ENCODE assay signal across 8 cellular contexts in genomic region chr14:20413785-20414117, GRCh38. TPM values are rescaled to one million over a fixed set of nuclear protein-coding genes. Genes with fewer than 3 reads are reported as not detected.
DNase-seq lines count a peak whose midpoint lies in the region; ATAC-seq, FAIRE-seq and TF ChIP-seq lines count a peak whose summit lies in the region.

No MANE protein-coding gene starts in this region.

- DNase-seq in A549 (ENCODE audit: low read depth in 1 of 2, low spot score in 1 of 2) (no peak), germinal center (ENCODE audit: low spot score) (peak; percentile 27), pancreas (no peak), GM19240 (ENCODE audit: insufficient read length, low spot score) (no peak), NCI-H2107 treated with DMSO at 0.1 percent for 48 hours (lab: John Stamatoyannopoulos, UW; ENCODE audit: unreplicated experiment) (no peak)
- peak; percentile 45 for DNase-seq in activated CD8-positive, alpha-beta T cell treated with anti-CD3 and anti-CD28 coated beads for 36 hours

- no peak for TF ChIP-seq CTCF in A549 (IDR thresholded peaks at IDR 0.05)
- TF ChIP-seq CTCF in activated CD8-positive, alpha-beta T cell treated with anti-CD3 and anti-CD28 coated beads for 36 hours (IDR thresholded peaks at IDR 0.05) = no peak
- no peak for TF ChIP-seq CTCF in pancreas (IDR thresholded peaks at IDR 0.05)

- no peaks in the 10 kb centered on the region for H3K36me3 ChIP-seq in HUES64 (ENCODE audit: insufficient read depth, low read length)
- no peaks in the 10 kb centered on the region for H3K36me3 ChIP-seq in pancreas

- peaks cover 2% of the 10 kb centered on the region for H3K36me3 Mint-ChIP-seq in activated CD8-positive, alpha-beta T cell treated with anti-CD3 and anti-CD28 coated beads for 36 hours (ENCODE audit: low read depth)

- CTCF ChIA-PET in A549 (lab: Yijun Ruan, JAX) = interaction anchor here (0.6 to 3.1 kb wide), 11 partner anchors 9 to 299 kb away, joined by 3 to 31 read pairs (median 4); partner anchors contain the start of gene APEX1
- CTCF ChIA-PET in activated CD8-positive, alpha-beta T cell treated with anti-CD3 and anti-CD28 coated beads for 36 hours (lab: Charles Lee) = interaction anchor here (0.9 to 3.9 kb wide), 14 partner anchors 9 to 277 kb away, joined by 3 to 72 read pairs (median 10); partner anchors contain the start of genes APEX1, CCNB1IP1, OSGEP and PIP4P1

- intact Hi-C loops in activated CD8-positive, alpha-beta T cell treated with anti-CD3 and anti-CD28 coated beads for 36 hours (cut with micrococcal nuclease) = loop anchor here (2.0 to 5.0 kb wide), 3 partner anchors 41 to 199 kb away; partner anchors contain the start of genes APEX1, CCNB1IP1 and OSGEP
- intact Hi-C loops in pancreas (cut with DNase I) = no loop called here

- H3K4me3 Mint-ChIP-seq in activated CD8-positive, alpha-beta T cell treated with anti-CD3 and anti-CD28 coated beads for 36 hours = peak overlapping the region; percentile 92

- peaks cover 45% of the 10 kb centered on the region for H3K4me1 Mint-ChIP-seq in activated CD8-positive, alpha-beta T cell treated with anti-CD3 and anti-CD28 coated beads for 36 hours (ENCODE audit: low read depth)

- FAIRE-seq in A549 (lab: Jason Lieb, UNC) = no peak
- no peak for FAIRE-seq in pancreas (lab: Jason Lieb, UNC)

- POLR2A ChIA-PET in A549 (lab: Yijun Ruan, JAX) = interaction anchor here (0.6 to 3.0 kb wide), 9 partner anchors 9 to 268 kb away, joined by 3 to 20 read pairs (median 5); partner anchors contain the start of genes APEX1, OSGEP, PARP2 and PIP4P1
- POLR2A ChIA-PET in activated CD8-positive, alpha-beta T cell treated with anti-CD3 and anti-CD28 coated beads for 36 hours (lab: Charles Lee) = interaction anchor here (0.7 to 4.7 kb wide), 12 partner anchors 13 to 269 kb away, joined by 3 to 43 read pairs (median 6); partner anchors contain the start of genes APEX1, OSGEP, PARP2 and PIP4P1

- no peak for TF ChIP-seq EP300 in A549 (IDR thresholded peaks at IDR 0.05)

- no peaks in the 10 kb centered on the region for H3K9me3 Mint-ChIP-seq in activated CD8-positive, alpha-beta T cell treated with anti-CD3 and anti-CD28 coated beads for 36 hours

- H3K9me3 ChIP-seq in A549 (no peaks in the 10 kb centered on the region), HUES64 (ENCODE audit: insufficient read depth, low read depth, low read length) (no peaks in the 10 kb centered on the region), pancreas (no peaks in the 10 kb centered on the region)

- TF ChIP-seq POLR2A in A549 (IDR thresholded peaks at IDR 0.05; ENCODE audit: low read length) = no peak

- H3K27ac ChIP-seq in A549 (peak overlapping the region; percentile 95 to 96), HUES64 (ENCODE audit: low read depth, low read length) (no peak overlapping the region), pancreas (peak overlapping the region; percentile 74 to 92 (median 88))

- peaks cover 22% of the 10 kb centered on the region for H3K4me1 ChIP-seq in A549
- peaks cover 13% of the 10 kb centered on the region for H3K4me1 ChIP-seq in HUES64 (ENCODE audit: insufficient read depth, low read length)
- peaks cover 13 to 19% (median 16%) of the 10 kb centered on the region in 3 donors for H3K4me1 ChIP-seq in pancreas

- H3K4me2 ChIP-seq in A549 = peak overlapping the region; percentile 77

- no peaks in the 10 kb centered on the region for H3K27me3 Mint-ChIP-seq in activated CD8-positive, alpha-beta T cell treated with anti-CD3 and anti-CD28 coated beads for 36 hours

- H3K9ac ChIP-seq in HUES64 (ENCODE audit: low read depth, low read length) = peak overlapping the region; percentile 84

- H3K27me3 ChIP-seq in HUES64 (ENCODE audit: insufficient read depth, low read length) = no peaks in the 10 kb centered on the region
- no peaks in the 10 kb centered on the region for H3K27me3 ChIP-seq in pancreas

- ATAC-seq in A549 (peak; percentile 9 to 16; a peak in 2 of 6 replicates), GM18861 (IDR thresholded peaks at IDR 0.05; ENCODE audit: unreplicated experiment) (peak; percentile 37), pancreas (peak in 1 of 4 donors; percentile 6)
- peak; percentile 45 for ATAC-seq in activated CD8-positive, alpha-beta T cell treated with anti-CD3 and anti-CD28 coated beads for 36 hours

- H3K4me3 ChIP-seq in A549 = peak overlapping the region; percentile 61
- peak overlapping the region; percentile 82 for H3K4me3 ChIP-seq in HUES64 (ENCODE audit: low read length)
- peak overlapping the region; percentile 40 to 99 (median 78) for H3K4me3 ChIP-seq in pancreas

- 29% methylated on average over 8 of the region's 8 CpGs for WGBS in A549 (ENCODE audit: missing lambda C conversion rate)
- WGBS in HUES64 = 4% methylated on average over 8 of the region's 8 CpGs
- 2 to 3% methylated on average over 8 of the region's 8 CpGs for WGBS in pancreas, 2 donors

- TF ChIP-seq RAD21 in A549 (conservative IDR thresholded peaks at IDR 0.05 in 1 of 2, IDR thresholded peaks at IDR 0.05 in 1 of 2) = no peak

- peak overlapping the region; percentile 97 for H3K27ac Mint-ChIP-seq in activated CD8-positive, alpha-beta T cell treated with anti-CD3 and anti-CD28 coated beads for 36 hours

TF ChIP-seq in A549, 52 proteins besides CTCF, POLR2A, EP300 and RAD21 (continues in another document):
- TF ChIP-seq CHD2 (IDR thresholded peaks at IDR 0.05; ENCODE audit: low read length, partially characterized antibody) (no peak), HOXB13 (CRISPR knock-in tag; IDR thresholded peaks at IDR 0.05; ENCODE audit: low read depth) (no peak), HDAC2 (IDR thresholded peaks at IDR 0.05) (no peak), SMC3 (IDR thresholded peaks at IDR 0.05) (no peak), FOXS1 (CRISPR knock-in tag; IDR thresholded peaks at IDR 0.05) (no peak)

RNA-seq across cellular contexts. Expression of gene TEP1, which starts 0.5 kb away (rescaled TPM):
- polyA plus RNA-seq in A549 (2011; rRNA removed) = 17.5 and 22.2 TPM in 2 replicates
- 4.4 and 4.9 TPM in 2 replicates for polyA plus RNA-seq in A549 (2012; cell fraction: cytosol; rRNA removed)
- polyA plus RNA-seq in A549 (2012; cell fraction: nucleus; rRNA removed) = 24.0 and 24.8 TPM in 2 replicates
- 6.8 to 8.0 TPM (median 7.4 TPM) in 3 replicates for polyA plus RNA-seq in A549 (2017; fragmentation: RNase III; extraction: RNeasy Plus Mini Kit Qiagen cat#74134 plus additional on column Dnase treatment)
- 20.5 and 36.4 TPM in 2 replicates for polyA minus RNA-seq in A549 (2011; rRNA and poly(A)+ RNA removed)
- polyA plus RNA-seq in HUES64 (2013, experiment 1 of 2) = 4.0 TPM
- polyA plus RNA-seq in HUES64 (2013, experiment 2 of 2) = 5.9 TPM
- total RNA-seq in activated CD8-positive, alpha-beta T cell treated with anti-CD3 and anti-CD28 coated beads for 36 hours = 10 to 100 TPM; 22.8 to 25.3 TPM
- 10 to 100 TPM in 3 of 6 donors, 1 to 10 TPM in 3; 7.5 to 26.6 (median 9.6) TPM for total RNA-seq in pancreas
- polyA plus RNA-seq in pancreas = 10 to 100 TPM; 13.3 to 14.8 TPM

RNA-seq across cellular contexts. Expression of gene KLHL33, which starts 22.2 kb away (rescaled TPM):
- polyA plus RNA-seq in A549 (2011; rRNA removed) (not detected in 2 replicates), A549 (2017; fragmentation: RNase III; extraction: RNeasy Plus Mini Kit Qiagen cat#74134 plus additional on column Dnase treatment) (not detected in 3 replicates), pancreas (under 1 TPM; 0.12 to 0.15 TPM)
- not detected in 2 replicates for polyA plus RNA-seq in A549 (2012; cell fraction: cytosol; rRNA removed)
- polyA plus RNA-seq in A549 (2012; cell fraction: nucleus; rRNA removed) = 0.02 TPM in 1 of 2 replicates, not detected in the other
- not detected in 2 replicates for polyA minus RNA-seq in A549 (2011; rRNA and poly(A)+ RNA removed)
- polyA plus RNA-seq in HUES64 (2013, experiment 1 of 2) = not detected
- polyA plus RNA-seq in HUES64 (2013, experiment 2 of 2) = not detected
- total RNA-seq in activated CD8-positive, alpha-beta T cell treated with anti-CD3 and anti-CD28 coated beads for 36 hours = under 1 TPM; 0.54 to 0.59 TPM
- under 1 TPM; 0.08 to 0.34 (median 0.13) TPM for total RNA-seq in pancreas

RNA-seq across cellular contexts. Expression of gene OSGEP, which starts 40.9 kb away (rescaled TPM):
- polyA plus RNA-seq in A549 (2011; rRNA removed) (32.8 and 33.2 TPM in 2 replicates), A549 (2017; fragmentation: RNase III; extraction: RNeasy Plus Mini Kit Qiagen cat#74134 plus additional on column Dnase treatment) (30.4 to 36.9 TPM (median 33.6 TPM) in 3 replicates), pancreas (10 to 100 TPM; 41.2 to 69.8 TPM)
- 45.2 and 57.6 TPM in 2 replicates for polyA plus RNA-seq in A549 (2012; cell fraction: cytosol; rRNA removed)
- polyA plus RNA-seq in A549 (2012; cell fraction: nucleus; rRNA removed) = 113 and 167 TPM in 2 replicates
- polyA minus RNA-seq in A549 (2011; rRNA and poly(A)+ RNA removed) = 34.9 and 38.3 TPM in 2 replicates
- polyA plus RNA-seq in HUES64 (2013, experiment 1 of 2) = 32.5 TPM
- 26.3 TPM for polyA plus RNA-seq in HUES64 (2013, experiment 2 of 2)
- 10 to 100 TPM; 39.5 to 40.7 TPM for total RNA-seq in activated CD8-positive, alpha-beta T cell treated with anti-CD3 and anti-CD28 coated beads for 36 hours
- 10 to 100 TPM; 11.4 to 16.0 (median 13.9) TPM for total RNA-seq in pancreas

RNA-seq across cellular contexts. Expression of gene APEX1, which starts 41.3 kb away (rescaled TPM):
- polyA plus RNA-seq in A549 (2011; rRNA removed) = 324 and 419 TPM in 2 replicates
- polyA plus RNA-seq in A549 (2012; cell fraction: cytosol; rRNA removed) = 377 and 394 TPM in 2 replicates
- polyA plus RNA-seq in A549 (2012; cell fraction: nucleus; rRNA removed) = 280 and 419 TPM in 2 replicates
- polyA plus RNA-seq in A549 (2017; fragmentation: RNase III; extraction: RNeasy Plus Mini Kit Qiagen cat#74134 plus additional on column Dnase treatment) = 304 to 313 TPM (median 312 TPM) in 3 replicates
- polyA minus RNA-seq in A549 (2011; rRNA and poly(A)+ RNA removed) = 224 and 285 TPM in 2 replicates
- 343 TPM for polyA plus RNA-seq in HUES64 (2013, experiment 1 of 2)
- polyA plus RNA-seq in HUES64 (2013, experiment 2 of 2) = 344 TPM
- total RNA-seq in activated CD8-positive, alpha-beta T cell treated with anti-CD3 and anti-CD28 coated beads for 36 hours = 100 to 1,000 TPM; 196 to 211 TPM
- 100 to 1,000 TPM in 1 of 6 donors, 10 to 100 TPM in 5; 50.9 to 107 (median 64.6) TPM for total RNA-seq in pancreas
- 10 to 100 TPM; 53.9 to 88.2 TPM for polyA plus RNA-seq in pancreas

RNA-seq across cellular contexts. Expression of gene PIP4P1, which starts 47.5 kb away (rescaled TPM):
- polyA plus RNA-seq in A549 (2011; rRNA removed) = 30.4 and 40.6 TPM in 2 replicates
- 39.5 and 49.5 TPM in 2 replicates for polyA plus RNA-seq in A549 (2012; cell fraction: cytosol; rRNA removed)
- 63.7 and 81.4 TPM in 2 replicates for polyA plus RNA-seq in A549 (2012; cell fraction: nucleus; rRNA removed)
- polyA plus RNA-seq in A549 (2017; fragmentation: RNase III; extraction: RNeasy Plus Mini Kit Qiagen cat#74134 plus additional on column Dnase treatment) = 24.6 to 35.8 TPM (median 33.0 TPM) in 3 replicates
- 52.6 and 80.3 TPM in 2 replicates for polyA minus RNA-seq in A549 (2011; rRNA and poly(A)+ RNA removed)
- polyA plus RNA-seq in HUES64 (2013, experiment 1 of 2) = 28.4 TPM
- polyA plus RNA-seq in HUES64 (2013, experiment 2 of 2) = 30.2 TPM
- 10 to 100 TPM; 21.0 to 27.3 TPM for total RNA-seq in activated CD8-positive, alpha-beta T cell treated with anti-CD3 and anti-CD28 coated beads for 36 hours
- total RNA-seq in pancreas = 10 to 100 TPM in 5 of 6 donors, 1 to 10 TPM in 1; 8.9 to 20.5 (median 14.4) TPM
- polyA plus RNA-seq in pancreas = 10 to 100 TPM; 26.8 to 38.2 TPM

Comparison
In these comparisons a context has a peak if more than half of its experiments do, and no peak if none do; other contexts are left out.
1. DNase-seq: peak in activated CD8-positive, alpha-beta T cell treated with anti-CD3 and anti-CD28 coated beads for 36 hours (single experiment) and germinal center (single experiment); none in A549 (0 of 2), pancreas (0 of 6), GM19240 (single experiment) and NCI-H2107 treated with DMSO at 0.1 percent for 48 hours (single experiment).
2. Peak in every context shown above with its lines, with median percentiles within 50 percentile points of each other: H3K4me3 ChIP-seq.